Comparison of ENCODE assay signal across 33 cellular contexts in the genomic region with DNA sequence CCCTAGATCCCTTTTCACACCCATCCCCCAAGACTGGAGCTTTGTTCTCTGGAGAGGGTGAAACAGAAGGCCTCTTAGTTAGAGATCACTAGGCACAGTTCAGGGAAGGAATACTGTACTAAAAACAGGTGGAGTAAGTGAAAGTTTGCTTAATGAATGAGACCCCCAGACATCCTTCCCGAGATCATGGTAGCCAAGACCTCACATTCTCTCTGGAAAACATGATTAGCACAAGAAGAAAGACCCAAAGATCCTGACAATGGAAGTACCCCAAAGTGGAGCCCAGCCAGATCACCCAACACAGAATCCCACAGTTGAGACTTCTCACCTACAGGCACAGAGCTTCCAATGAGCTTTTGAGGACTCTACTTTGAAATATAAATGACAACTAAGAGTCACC.
"Had no signal": no experiment of that assay in that cellular context is flagged by ENCODE, and none has a peak within 500 bp of the region (broad histone marks: within the 10 kb centered on the region; RNA-seq: fewer than 3 reads in every experiment).

No MANE protein-coding gene starts in this region.

- H3K4me2 ChIP-seq: KMS-11, SK-N-SH had no signal

- DNase-seq: activated B cell treated with CpG ODN at 0.5 μM for 24 hours; activated CD4-positive, alpha-beta memory T cell treated with anti-CD3 and anti-CD28 coated beads for 36 hours; activated CD4-positive, alpha-beta T cell treated with anti-CD3 and anti-CD28 coated beads for 4 hours; activated CD4-positive, alpha-beta T cell treated with anti-CD3 and anti-CD28 coated beads, Interleukin-2, amount 50 U/mL, for 1 hour; activated CD4-positive, CD25-positive, alpha-beta regulatory T cell treated with anti-CD3 and anti-CD28 coated beads, Interleukin-2, amount 50 U/mL, for 72 hours; activated CD8-positive, alpha-beta memory T cell treated with anti-CD3 and anti-CD28 coated beads, Interleukin-2, amount 50 U/mL, for 4 hours; activated gamma-delta T cell treated with Interleukin-2 at 50 U/mL for 16 hours; activated naive CD4-positive, alpha-beta T cell treated with anti-CD3 and anti-CD28 coated beads for 36 hours; activated T-cell treated with anti-CD3 and anti-CD28 coated beads for 4 hours; activated T-cell treated with anti-CD3 and anti-CD28 coated beads, Interleukin-2, amount 50 U/mL, for 4 hours; adrenal gland; caudate nucleus; cerebellar nuclear complex; NCI-H1048; NCI-H1105 treated with DMSO at 0.1 percent for 48 hours; NCI-H1436; NCI-H1694; NCI-H1930; NCI-H2081 treated with DMSO at 0.1 percent for 48 hours; NCI-H510A; NCI-H69; NCI-H82; NK-92 treated with Interleukin-12 subunit alpha and Interleukin-12 subunit beta, amount 100 ng/mL, for 24 hours; PC-3; SHP77 treated with DMSO at 0.1 percent for 48 hours; SK-N-SH had no signal

- H3K9ac ChIP-seq: KMS-11, SK-N-SH had no signal

- H3K36me3 ChIP-seq: adrenal gland, Peyer's patch, SJSA1 had no signal

- H3K9me3 ChIP-seq: adrenal gland, body of pancreas, Peyer's patch, SK-N-SH had no signal

- H3K27ac ChIP-seq: adrenal gland, body of pancreas, KMS-11, Peyer's patch, SJSA1 had no signal

- H3K27me3 ChIP-seq: adrenal gland, body of pancreas, Peyer's patch, SJSA1 had no signal

- FAIRE-seq: astrocyte, bronchial epithelial cell had no signal

- H3K4me3 ChIP-seq: adrenal gland, body of pancreas, Peyer's patch, SJSA1 had no signal

- ATAC-seq: activated naive CD4-positive, alpha-beta T cell treated with anti-CD3 and anti-CD28 coated beads, Interleukin-2, amount 50 U/mL, for 72 hours; activated T-cell treated with anti-CD3 and anti-CD28 coated beads, Interleukin-2, amount 50 U/mL, for 4 hours; body of pancreas; PC-3 had no signal
